Comparison of ENCODE assay signal across 9 cellular contexts in genomic region chr7:113086431-113086888, GRCh38. TPM values are rescaled to one million over a fixed set of nuclear protein-coding genes. Genes with fewer than 3 reads are reported as not detected.
DNase-seq lines count a peak whose midpoint lies in the region; ATAC-seq lines count a peak whose summit lies in the region.
"Had no signal": no experiment of that assay in that cellular context is flagged by ENCODE, and none has a peak within 500 bp of the region (broad histone marks: within the 10 kb centered on the region; RNA-seq: fewer than 3 reads in every experiment).

A gene with protein sequence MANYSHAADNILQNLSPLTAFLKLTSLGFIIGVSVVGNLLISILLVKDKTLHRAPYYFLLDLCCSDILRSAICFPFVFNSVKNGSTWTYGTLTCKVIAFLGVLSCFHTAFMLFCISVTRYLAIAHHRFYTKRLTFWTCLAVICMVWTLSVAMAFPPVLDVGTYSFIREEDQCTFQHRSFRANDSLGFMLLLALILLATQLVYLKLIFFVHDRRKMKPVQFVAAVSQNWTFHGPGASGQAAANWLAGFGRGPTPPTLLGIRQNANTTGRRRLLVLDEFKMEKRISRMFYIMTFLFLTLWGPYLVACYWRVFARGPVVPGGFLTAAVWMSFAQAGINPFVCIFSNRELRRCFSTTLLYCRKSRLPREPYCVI (minus strand): TSS chr7:113086827. CDS start chr7:113084721, 2,106 bp downstream.

- DNase-seq in ELR (ENCODE audit: low read depth): peak; percentile 81
- peak; percentile 80 for DNase-seq in H7
- DNase-seq in NCI-H1105 (lab: John Stamatoyannopoulos, UW): peak; percentile 63
- DNase-seq in lung microvascular endothelial cell (ENCODE audit: low read depth in 2 of 2): peak; percentile 42 to 75
- DNase-seq in stimulated activated naive B cell treated with anti-CD40 and anti-IgM and Interleukin-4, amounts not matched to agents 10 μg/mL and 1 μg/mL and 100 μg/mL, for 72 hours: peak; percentile 7
- DNase-seq in NCI-H2196 treated with DMSO at 0.1 percent for 48 hours (lab: John Stamatoyannopoulos, UW; ENCODE audit: unreplicated experiment): no peak

- H3K9me3 ChIP-seq in ectodermal cell (ENCODE audit: control insufficient read depth, low read length): no peaks in the 10 kb centered on the region

- no peak within 1 kb of the TSS for H3K27ac ChIP-seq in ectodermal cell (ENCODE audit: insufficient read depth, low read depth, low read length, poor library complexity, severe bottlenecking)

- peak; percentile 60 to 66 for ATAC-seq in activated CD4-positive, CD25-positive, alpha-beta regulatory T cell treated with anti-CD3 and anti-CD28 coated beads, Interleukin-2, amount 50 U/mL, for 24 hours
- peak; percentile 83 to 90 for ATAC-seq in stimulated activated naive B cell treated with anti-CD40 and anti-IgM and Interleukin-4, amounts not matched to agents 10 μg/mL and 1 μg/mL and 100 μg/mL, for 72 hours (replicated peaks)

- H3K4me3 ChIP-seq in H7 (ENCODE audit: insufficient read depth, low read depth, low read length) (peak within 1 kb of the TSS; percentile 54), ectodermal cell (ENCODE audit: insufficient read depth, low read depth, low read length) (peak within 1 kb of the TSS; percentile 32)

- WGBS in ectodermal cell, 2 experiments: 0 to 1% methylated on average over 29 of the region's 29 CpGs

- peaks cover 23 to 39% of the 10 kb centered on the region in 2 donors for H3K27me3 Mint-ChIP-seq in stimulated activated naive B cell treated with anti-CD40 and anti-IgM and Interleukin-4, amounts not matched to agents 10 μg/mL and 1 μg/mL and 100 μg/mL, for 72 hours

- peaks cover 6 to 9% of the 10 kb centered on the region in 2 donors for H3K4me1 Mint-ChIP-seq in stimulated activated naive B cell treated with anti-CD40 and anti-IgM and Interleukin-4, amounts not matched to agents 10 μg/mL and 1 μg/mL and 100 μg/mL, for 72 hours

- H3K36me3 Mint-ChIP-seq in stimulated activated naive B cell treated with anti-CD40 and anti-IgM and Interleukin-4, amounts not matched to agents 10 μg/mL and 1 μg/mL and 100 μg/mL, for 72 hours: no peaks in the 10 kb centered on the region

- peaks cover 41% of the 10 kb centered on the region for H3K27me3 ChIP-seq in H7 (ENCODE audit: control insufficient read depth, insufficient read depth, low read length)
- peaks cover 1% of the 10 kb centered on the region for H3K27me3 ChIP-seq in ectodermal cell (ENCODE audit: control insufficient read depth, insufficient read depth, low read length, poor library complexity, severe bottlenecking)

- H3K4me1 ChIP-seq in ectodermal cell (ENCODE audit: control insufficient read depth, insufficient read depth, low read length): peaks cover 18% of the 10 kb centered on the region

- peak within 1 kb of the TSS; percentile 64 to 74 for H3K4me3 Mint-ChIP-seq in stimulated activated naive B cell treated with anti-CD40 and anti-IgM and Interleukin-4, amounts not matched to agents 10 μg/mL and 1 μg/mL and 100 μg/mL, for 72 hours

- H3K9me3 Mint-ChIP-seq in stimulated activated naive B cell treated with anti-CD40 and anti-IgM and Interleukin-4, amounts not matched to agents 10 μg/mL and 1 μg/mL and 100 μg/mL, for 72 hours: no peaks in the 10 kb centered on the region

- H3K36me3 ChIP-seq in H7 (replicated peaks; ENCODE audit: control insufficient read depth, insufficient read depth, low read length): no peaks in the 10 kb centered on the region
- no peaks in the 10 kb centered on the region for H3K36me3 ChIP-seq in ectodermal cell (ENCODE audit: control insufficient read depth, insufficient read depth, low read length)

- no peak within 1 kb of the TSS for H3K27ac Mint-ChIP-seq in stimulated activated naive B cell treated with anti-CD40 and anti-IgM and Interleukin-4, amounts not matched to agents 10 μg/mL and 1 μg/mL and 100 μg/mL, for 72 hours

RNA-seq across cellular contexts. Expression of the gene that starts here (rescaled TPM):
- 0.03 TPM in 1 of 2 replicates, not detected in the other for total RNA-seq in H7 (2014; rRNA removed; shearing (Covaris generic))
- polyA plus RNA-seq in ectodermal cell (2013, experiment 1 of 4): 1.9 TPM
- 2.0 TPM for polyA plus RNA-seq in ectodermal cell (2013, experiment 2 of 4)
- 1.5 TPM for polyA plus RNA-seq in ectodermal cell (2013, experiment 3 of 4)
- 2.2 TPM for polyA plus RNA-seq in ectodermal cell (2013, experiment 4 of 4)
- total RNA-seq in lung microvascular endothelial cell: under 0.01 and 0.20 TPM in 2 replicates
- total RNA-seq: activated CD8-positive, alpha-beta memory T cell treated with anti-CD3 and anti-CD28 coated beads for 36 hours had no signal

Comparison
In these comparisons a context has a peak if more than half of its experiments do, and no peak if none do; other contexts are left out.
1. Peak in DNase-seq and H3K4me3 ChIP-seq in H7; RNA of the gene not detected or under 1 TPM.
2. Peak in DNase-seq in lung microvascular endothelial cell; RNA of the gene not detected or under 1 TPM.